Comparison of ENCODE assay signal across 15 cellular contexts in the genomic region with DNA sequence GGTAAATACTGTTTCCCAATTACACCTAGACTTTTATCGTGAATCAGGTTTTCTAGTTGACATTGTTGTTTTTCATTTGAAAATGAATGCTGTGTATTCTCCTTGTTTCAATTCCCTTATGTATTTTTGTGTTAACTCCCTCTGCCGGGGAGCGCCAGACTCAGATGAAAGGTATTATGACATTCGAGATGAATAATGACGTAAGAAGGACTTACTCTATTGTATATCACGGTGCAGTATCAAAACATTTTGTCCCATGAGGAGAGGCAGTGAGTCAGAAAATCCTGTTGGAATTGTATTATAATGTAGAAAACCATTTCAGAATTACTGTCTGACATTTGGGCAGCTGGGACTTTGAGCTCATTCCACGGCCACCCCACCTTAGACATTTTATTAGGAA.
DNase-seq lines count a peak whose midpoint lies in the region; ATAC-seq and TF ChIP-seq lines count a peak whose summit lies in the region.
"Had no signal": no experiment of that assay in that cellular context is flagged by ENCODE, and none has a peak within 500 bp of the region (broad histone marks: within the 10 kb centered on the region; RNA-seq: fewer than 3 reads in every experiment).

No MANE protein-coding gene starts in this region.

- H3K4me1 ChIP-seq in rectal smooth muscle tissue (ENCODE audit: control insufficient read depth, insufficient read depth, low read length) (peaks cover 13% of the 10 kb centered on the region), thyroid gland (peaks cover 0 to 18% of the 10 kb centered on the region in 2 donors)

- no peak for TF ChIP-seq POLR2A in thyroid gland (IDR thresholded peaks at IDR 0.05)

- H3K4me1 Mint-ChIP-seq in activated T-cell treated with anti-CD3 and anti-CD28 coated beads, Interleukin-2, amount 50 U/mL, for 24 hours (ENCODE audit: low read depth), result peaks cover 45% of the 10 kb centered on the region

- H3K36me3 ChIP-seq in rectal smooth muscle tissue (ENCODE audit: control insufficient read depth, insufficient read depth, low read length) (no peaks in the 10 kb centered on the region), thyroid gland (no peaks in the 10 kb centered on the region)
- H3K36me3 ChIP-seq: MG63, neural progenitor cell had no signal

- intact Hi-C loops in thyroid gland (cut with DNase I), result no loop called here

- ATAC-seq in SK-N-SH treated with all-trans-retinoic acid at 6 μM for 48 hours, result peak; percentile 76
- no peak for ATAC-seq in HG03520 (IDR thresholded peaks at IDR 0.05; ENCODE audit: unreplicated experiment)

- no peak overlapping the region for H3K27ac Mint-ChIP-seq in activated T-cell treated with anti-CD3 and anti-CD28 coated beads, Interleukin-2, amount 50 U/mL, for 24 hours
- H3K27ac Mint-ChIP-seq: CD4-positive, alpha-beta T cell; neural progenitor cell had no signal

- H3K27ac ChIP-seq in rectal smooth muscle tissue (ENCODE audit: low read depth, low read length) (peak overlapping the region; percentile 84), thyroid gland (no peak overlapping the region)
- H3K27ac ChIP-seq: neural progenitor cell had no signal

- H3K4me3 Mint-ChIP-seq in activated T-cell treated with anti-CD3 and anti-CD28 coated beads, Interleukin-2, amount 50 U/mL, for 24 hours, result no peak overlapping the region
- H3K4me3 Mint-ChIP-seq: CD4-positive, alpha-beta T cell; neural progenitor cell had no signal

- WGBS in thyroid gland, 2 donors, result 83 to 87% methylated on average over 7 of the region's 7 CpGs

- no peak overlapping the region for H3K9ac ChIP-seq in rectal smooth muscle tissue (ENCODE audit: low read length)
- H3K9ac ChIP-seq: neural progenitor cell had no signal

- H3K27me3 Mint-ChIP-seq in activated T-cell treated with anti-CD3 and anti-CD28 coated beads, Interleukin-2, amount 50 U/mL, for 24 hours, result no peaks in the 10 kb centered on the region
- H3K27me3 Mint-ChIP-seq: CD4-positive, alpha-beta T cell had no signal

- no peaks in the 10 kb centered on the region for H3K9me3 ChIP-seq in thyroid gland
- H3K9me3 ChIP-seq: MG63 had no signal

- H3K27me3 ChIP-seq in rectal smooth muscle tissue (ENCODE audit: control insufficient read depth, insufficient read depth, low read length) (no peaks in the 10 kb centered on the region), thyroid gland (no peaks in the 10 kb centered on the region)
- H3K27me3 ChIP-seq: MG63, neural progenitor cell had no signal

- H3K36me3 Mint-ChIP-seq in activated T-cell treated with anti-CD3 and anti-CD28 coated beads, Interleukin-2, amount 50 U/mL, for 24 hours (ENCODE audit: low read depth), result no peaks in the 10 kb centered on the region
- H3K36me3 Mint-ChIP-seq: neural progenitor cell had no signal

- H3K4me3 ChIP-seq in fibroblast of mammary gland (ENCODE audit: control insufficient read depth, low read depth, low read length) (no peak overlapping the region), rectal smooth muscle tissue (ENCODE audit: low read length) (no peak overlapping the region), thyroid gland (replicated peaks in 1 of 3) (no peak overlapping the region)
- H3K4me3 ChIP-seq: MG63, neural progenitor cell had no signal

- no peaks in the 10 kb centered on the region for H3K9me3 Mint-ChIP-seq in activated T-cell treated with anti-CD3 and anti-CD28 coated beads, Interleukin-2, amount 50 U/mL, for 24 hours
- H3K9me3 Mint-ChIP-seq: CD4-positive, alpha-beta T cell; neural progenitor cell had no signal

- peak; percentile 18 for DNase-seq in H4 (ENCODE audit: low spot score)
- DNase-seq in fibroblast of mammary gland (ENCODE audit: low read depth), result peak; percentile 91
- DNase-seq in activated T-cell treated with anti-CD3 and anti-CD28 coated beads, Interleukin-2, amount 50 U/mL, for 24 hours, result no peak
- DNase-seq in thyroid gland, result no peak
- DNase-seq in NCI-H748 treated with DMSO at 0.1 percent for 48 hours (lab: John Stamatoyannopoulos, UW), result no peak
- DNase-seq: activated CD4-positive, CD25-positive, alpha-beta regulatory T cell; aorta; CD4-positive, alpha-beta T cell; MG63; NCI-H510A; SIG-M5 had no signal

- TF ChIP-seq CTCF in fibroblast of mammary gland (conservative IDR thresholded peaks at IDR 0.05; ENCODE audit: control insufficient read depth, insufficient read depth, low read depth, low read length) (peak; percentile 33), thyroid gland (IDR thresholded peaks at IDR 0.05) (no peak)

TF ChIP-seq in SK-N-SH treated with all-trans-retinoic acid at 6 μM for 48 hours, 23 proteins besides CTCF, POLR2A, EP300 and RAD21:
- TF ChIP-seq ZNF8 (CRISPR knock-in tag; IDR thresholded peaks at IDR 0.05) (no peak), CSDC2 (CRISPR knock-in tag; IDR thresholded peaks at IDR 0.05) (no peak), ZC3H10 (CRISPR knock-in tag; IDR thresholded peaks at IDR 0.05) (no peak), ISL1 (CRISPR knock-in tag; IDR thresholded peaks at IDR 0.05) (no peak), PPARA (CRISPR knock-in tag; IDR thresholded peaks at IDR 0.05; ENCODE audit: borderline replicate concordance) (no peak), SNAI2 (CRISPR knock-in tag; IDR thresholded peaks at IDR 0.05) (no peak), TCF4 (CRISPR knock-in tag; IDR thresholded peaks at IDR 0.05; ENCODE audit: borderline replicate concordance) (no peak), ZNF565 (CRISPR knock-in tag; conservative IDR thresholded peaks at IDR 0.05; ENCODE audit: low read depth) (no peak), ESRRG (CRISPR knock-in tag; IDR thresholded peaks at IDR 0.05) (no peak), TOX (CRISPR knock-in tag; IDR thresholded peaks at IDR 0.05; ENCODE audit: borderline replicate concordance) (no peak), ZFP3 (CRISPR knock-in tag; IDR thresholded peaks at IDR 0.05) (no peak), OSR1 (CRISPR knock-in tag; IDR thresholded peaks at IDR 0.05) (no peak), RARB (CRISPR knock-in tag; IDR thresholded peaks at IDR 0.05) (no peak)
- TF ChIP-seq, protein P1, sequence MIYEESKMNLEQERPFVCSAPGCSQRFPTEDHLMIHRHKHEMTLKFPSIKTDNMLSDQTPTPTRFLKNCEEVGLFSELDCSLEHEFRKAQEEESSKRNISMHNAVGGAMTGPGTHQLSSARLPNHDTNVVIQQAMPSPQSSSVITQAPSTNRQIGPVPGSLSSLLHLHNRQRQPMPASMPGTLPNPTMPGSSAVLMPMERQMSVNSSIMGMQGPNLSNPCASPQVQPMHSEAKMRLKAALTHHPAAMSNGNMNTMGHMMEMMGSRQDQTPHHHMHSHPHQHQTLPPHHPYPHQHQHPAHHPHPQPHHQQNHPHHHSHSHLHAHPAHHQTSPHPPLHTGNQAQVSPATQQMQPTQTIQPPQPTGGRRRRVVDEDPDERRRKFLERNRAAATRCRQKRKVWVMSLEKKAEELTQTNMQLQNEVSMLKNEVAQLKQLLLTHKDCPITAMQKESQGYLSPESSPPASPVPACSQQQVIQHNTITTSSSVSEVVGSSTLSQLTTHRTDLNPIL (CRISPR knock-in tag; IDR thresholded peaks at IDR 0.05; ENCODE audit: low read depth), result no peak
- TF ChIP-seq, protein P2, sequence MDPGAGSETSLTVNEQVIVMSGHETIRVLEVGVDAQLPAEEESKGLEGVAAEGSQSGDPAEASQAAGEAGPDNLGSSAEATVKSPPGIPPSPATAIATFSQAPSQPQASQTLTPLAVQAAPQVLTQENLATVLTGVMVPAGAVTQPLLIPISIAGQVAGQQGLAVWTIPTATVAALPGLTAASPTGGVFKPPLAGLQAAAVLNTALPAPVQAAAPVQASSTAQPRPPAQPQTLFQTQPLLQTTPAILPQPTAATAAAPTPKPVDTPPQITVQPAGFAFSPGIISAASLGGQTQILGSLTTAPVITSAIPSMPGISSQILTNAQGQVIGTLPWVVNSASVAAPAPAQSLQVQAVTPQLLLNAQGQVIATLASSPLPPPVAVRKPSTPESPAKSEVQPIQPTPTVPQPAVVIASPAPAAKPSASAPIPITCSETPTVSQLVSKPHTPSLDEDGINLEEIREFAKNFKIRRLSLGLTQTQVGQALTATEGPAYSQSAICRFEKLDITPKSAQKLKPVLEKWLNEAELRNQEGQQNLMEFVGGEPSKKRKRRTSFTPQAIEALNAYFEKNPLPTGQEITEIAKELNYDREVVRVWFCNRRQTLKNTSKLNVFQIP (CRISPR knock-in tag; IDR thresholded peaks at IDR 0.05; ENCODE audit: borderline replicate concordance, low read depth), result no peak
- TF ChIP-seq, protein P3, sequence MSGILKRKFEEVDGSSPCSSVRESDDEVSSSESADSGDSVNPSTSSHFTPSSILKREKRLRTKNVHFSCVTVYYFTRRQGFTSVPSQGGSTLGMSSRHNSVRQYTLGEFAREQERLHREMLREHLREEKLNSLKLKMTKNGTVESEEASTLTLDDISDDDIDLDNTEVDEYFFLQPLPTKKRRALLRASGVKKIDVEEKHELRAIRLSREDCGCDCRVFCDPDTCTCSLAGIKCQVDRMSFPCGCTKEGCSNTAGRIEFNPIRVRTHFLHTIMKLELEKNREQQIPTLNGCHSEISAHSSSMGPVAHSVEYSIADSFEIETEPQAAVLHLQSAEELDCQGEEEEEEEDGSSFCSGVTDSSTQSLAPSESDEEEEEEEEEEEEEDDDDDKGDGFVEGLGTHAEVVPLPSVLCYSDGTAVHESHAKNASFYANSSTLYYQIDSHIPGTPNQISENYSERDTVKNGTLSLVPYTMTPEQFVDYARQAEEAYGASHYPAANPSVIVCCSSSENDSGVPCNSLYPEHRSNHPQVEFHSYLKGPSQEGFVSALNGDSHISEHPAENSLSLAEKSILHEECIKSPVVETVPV (CRISPR knock-in tag; IDR thresholded peaks at IDR 0.05), result no peak
- TF ChIP-seq, protein P4, sequence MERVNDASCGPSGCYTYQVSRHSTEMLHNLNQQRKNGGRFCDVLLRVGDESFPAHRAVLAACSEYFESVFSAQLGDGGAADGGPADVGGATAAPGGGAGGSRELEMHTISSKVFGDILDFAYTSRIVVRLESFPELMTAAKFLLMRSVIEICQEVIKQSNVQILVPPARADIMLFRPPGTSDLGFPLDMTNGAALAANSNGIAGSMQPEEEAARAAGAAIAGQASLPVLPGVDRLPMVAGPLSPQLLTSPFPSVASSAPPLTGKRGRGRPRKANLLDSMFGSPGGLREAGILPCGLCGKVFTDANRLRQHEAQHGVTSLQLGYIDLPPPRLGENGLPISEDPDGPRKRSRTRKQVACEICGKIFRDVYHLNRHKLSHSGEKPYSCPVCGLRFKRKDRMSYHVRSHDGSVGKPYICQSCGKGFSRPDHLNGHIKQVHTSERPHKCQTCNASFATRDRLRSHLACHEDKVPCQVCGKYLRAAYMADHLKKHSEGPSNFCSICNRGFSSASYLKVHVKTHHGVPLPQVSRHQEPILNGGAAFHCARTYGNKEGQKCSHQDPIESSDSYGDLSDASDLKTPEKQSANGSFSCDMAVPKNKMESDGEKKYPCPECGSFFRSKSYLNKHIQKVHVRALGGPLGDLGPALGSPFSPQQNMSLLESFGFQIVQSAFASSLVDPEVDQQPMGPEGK (CRISPR knock-in tag; IDR thresholded peaks at IDR 0.05; ENCODE audit: borderline replicate concordance), result no peak

Comparison
In these comparisons a context has a peak if more than half of its experiments do, and no peak if none do; other contexts are left out.
1. DNase-seq: peak in H4 (single experiment) and fibroblast of mammary gland (single experiment); none in activated T-cell treated with anti-CD3 and anti-CD28 coated beads, Interleukin-2, amount 50 U/mL, for 24 hours (single experiment), thyroid gland (0 of 2) and NCI-H748 treated with DMSO at 0.1 percent for 48 hours (single experiment).